In the genomic region with DNA sequence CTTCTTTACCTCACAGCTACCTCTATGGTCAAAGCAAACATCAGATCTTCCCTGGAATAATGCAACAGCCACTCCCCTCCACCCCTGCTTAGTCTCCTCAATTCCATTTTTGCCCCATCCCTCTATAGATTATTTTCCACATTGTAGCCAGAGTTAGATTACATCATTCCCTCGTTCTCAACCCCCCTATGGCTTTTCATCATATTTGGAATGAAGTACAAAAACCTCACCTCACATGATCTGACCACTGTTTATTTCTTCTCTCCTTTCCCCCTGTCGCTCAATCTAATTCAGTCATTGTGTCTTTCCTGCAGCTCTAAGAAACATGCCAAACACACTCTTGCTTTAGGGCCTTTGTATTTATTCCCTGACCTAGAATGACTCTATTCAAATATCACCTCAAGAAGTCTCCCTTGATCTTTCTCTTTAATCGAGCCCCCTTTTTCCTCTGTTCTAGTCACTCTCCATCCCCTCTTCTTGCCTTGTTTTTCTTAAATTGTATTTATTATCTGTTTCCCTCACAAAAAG, we compare ENCODE assay signal across 17 cellular contexts.
"Had no signal": no experiment of that assay in that cellular context is flagged by ENCODE, and none has a peak within 500 bp of the region (broad histone marks: within the 10 kb centered on the region; RNA-seq: fewer than 3 reads in every experiment).

No MANE protein-coding gene starts in this region.

- ATAC-seq: mucosa of descending colon; naive thymus-derived CD4-positive, alpha-beta T cell had no signal

- DNase-seq: activated CD4-positive, alpha-beta T cell treated with anti-CD3 and anti-CD28 coated beads, Interleukin-2, amount 50 U/mL, for 48 hours; activated CD4-positive, CD25-positive, alpha-beta regulatory T cell treated with anti-CD3 and anti-CD28 coated beads, Interleukin-2, amount 50 U/mL, for 72 hours; activated effector memory CD4-positive, alpha-beta T cell treated with anti-CD3 and anti-CD28 coated beads, Interleukin-2, amount 50 U/mL, for 16 hours; amygdala; cerebellar nuclear complex; islet precursor cell; mucosa of descending colon; naive thymus-derived CD4-positive, alpha-beta T cell; stimulated activated CD4-positive, alpha-beta T cell treated with anti-CD3 and anti-CD28 coated beads, Interleukin-15, amount 100 ng/mL, for 24 hours; stimulated activated CD4-positive, alpha-beta T cell treated with anti-CD3 and anti-CD28 coated beads, Interleukin-4, amount 100 ng/mL, for 1 hour; stimulated activated naive CD4-positive, alpha-beta T cell treated with Interleukin-2 at 50 U/mL for 16 hours; T-helper 9 cell; trophoblast cell had no signal

- H3K27me3 Mint-ChIP-seq: activated naive CD8-positive, alpha-beta T cell; naive thymus-derived CD4-positive, alpha-beta T cell had no signal

- H3K4me3 ChIP-seq: breast epithelium, mucosa of descending colon, right atrium auricular region, skin epidermis had no signal

- H3K4me3 Mint-ChIP-seq: activated naive CD8-positive, alpha-beta T cell; naive thymus-derived CD4-positive, alpha-beta T cell had no signal

- H3K27ac Mint-ChIP-seq: activated naive CD8-positive, alpha-beta T cell had no signal
